ENCODE assay signal across 1 cellular context in the genomic region with DNA sequence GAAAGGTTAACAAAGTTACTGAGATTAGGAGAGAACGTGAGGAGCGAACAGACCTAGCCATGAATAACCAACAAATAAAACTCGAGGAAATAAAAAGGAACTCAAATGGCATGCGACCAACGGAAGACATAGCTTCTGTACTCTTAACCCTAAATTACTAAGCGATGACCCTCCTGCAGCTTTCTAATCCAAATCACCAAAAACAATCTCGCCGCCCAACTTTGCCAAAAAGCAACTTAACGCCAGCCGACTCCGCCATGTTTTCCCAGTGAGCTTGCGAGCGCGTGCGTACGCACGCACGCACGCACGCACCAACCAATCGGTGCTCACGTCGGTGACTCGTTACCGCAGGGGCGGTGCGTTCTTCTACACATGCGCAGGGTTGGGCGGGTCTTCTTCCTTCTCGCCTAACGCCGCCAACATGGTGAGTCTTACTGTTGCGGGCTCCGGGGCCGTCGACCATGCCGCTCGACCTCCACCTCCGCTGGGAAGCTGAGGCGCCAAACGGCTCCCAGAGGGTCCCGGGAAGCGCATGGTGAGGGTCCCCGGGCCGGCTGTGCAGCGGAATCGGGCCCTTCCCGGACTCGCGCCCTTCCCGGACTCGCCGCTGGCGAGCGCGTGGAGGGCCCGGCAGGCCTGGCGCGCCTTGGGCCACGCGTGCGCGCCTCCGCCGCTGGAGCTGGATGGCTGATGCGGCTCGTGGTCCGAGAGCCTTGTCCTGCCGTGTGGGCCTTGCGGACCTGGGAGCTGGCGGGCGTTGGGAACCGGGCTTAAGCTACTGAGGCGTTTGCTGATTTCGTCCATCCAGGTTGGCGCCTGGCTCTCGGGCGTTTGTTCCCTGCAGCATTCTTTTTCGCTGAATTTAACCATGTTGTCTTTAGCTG.
A peak's percentile ranks its signal among the peaks of the same experiment; 100 is the strongest.
TF ChIP-seq lines count a peak whose summit lies in the region.

A gene (plus strand): TSS at position 400 of the 884 bp plus-strand sequence. CDS start 133 bp downstream, at position 533.

TF ChIP-seq in HepG2, 621 proteins besides CTCF, POLR2A, EP300 and RAD21 (continued from another document and continues in another):
- TF ChIP-seq ZNF83 (CRISPR knock-in tag; IDR thresholded peaks at IDR 0.05; ENCODE audit: borderline replicate concordance): peak; percentile 68; the same call in 1 of the 2 replicates
- TF ChIP-seq ZMYM4 (CRISPR knock-in tag; IDR thresholded peaks at IDR 0.05): peak; percentile 80
- no peak for TF ChIP-seq ZMYM2 (CRISPR knock-in tag; IDR thresholded peaks at IDR 0.05)
- no peak; the same call in 1 of the 2 replicates for TF ChIP-seq ZNF446 (CRISPR knock-in tag; IDR thresholded peaks at IDR 0.05)
- no peak for TF ChIP-seq ZFP36L2 (CRISPR knock-in tag; IDR thresholded peaks at IDR 0.05)
- TF ChIP-seq ZBTB7A (CRISPR knock-in tag; IDR thresholded peaks at IDR 0.05): peak; percentile 44; the same call in 1 of the 2 replicates
- peak; percentile 78 for TF ChIP-seq ZNF234 (CRISPR knock-in tag; conservative IDR thresholded peaks at IDR 0.05)
- peak; percentile 96 for TF ChIP-seq GATAD1 (CRISPR knock-in tag; IDR thresholded peaks at IDR 0.05)
- peak; percentile 98 for TF ChIP-seq PHF8 (CRISPR knock-in tag; IDR thresholded peaks at IDR 0.05)
- no peak for TF ChIP-seq KAT2B (IDR thresholded peaks at IDR 0.05; ENCODE audit: borderline replicate concordance, low read depth, low read length)
- no peak for TF ChIP-seq ZNF251 (CRISPR knock-in tag; IDR thresholded peaks at IDR 0.05)
- TF ChIP-seq SAP130 (CRISPR knock-in tag; IDR thresholded peaks at IDR 0.05; ENCODE audit: low read depth): peak; percentile 93
- TF ChIP-seq ZNF607 (CRISPR knock-in tag; IDR thresholded peaks at IDR 0.05; ENCODE audit: borderline replicate concordance): peak; percentile 89
- TF ChIP-seq, protein P1, sequence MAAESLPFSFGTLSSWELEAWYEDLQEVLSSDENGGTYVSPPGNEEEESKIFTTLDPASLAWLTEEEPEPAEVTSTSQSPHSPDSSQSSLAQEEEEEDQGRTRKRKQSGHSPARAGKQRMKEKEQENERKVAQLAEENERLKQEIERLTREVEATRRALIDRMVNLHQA (CRISPR knock-in tag; IDR thresholded peaks at IDR 0.05): no peak
- TF ChIP-seq, protein P2, sequence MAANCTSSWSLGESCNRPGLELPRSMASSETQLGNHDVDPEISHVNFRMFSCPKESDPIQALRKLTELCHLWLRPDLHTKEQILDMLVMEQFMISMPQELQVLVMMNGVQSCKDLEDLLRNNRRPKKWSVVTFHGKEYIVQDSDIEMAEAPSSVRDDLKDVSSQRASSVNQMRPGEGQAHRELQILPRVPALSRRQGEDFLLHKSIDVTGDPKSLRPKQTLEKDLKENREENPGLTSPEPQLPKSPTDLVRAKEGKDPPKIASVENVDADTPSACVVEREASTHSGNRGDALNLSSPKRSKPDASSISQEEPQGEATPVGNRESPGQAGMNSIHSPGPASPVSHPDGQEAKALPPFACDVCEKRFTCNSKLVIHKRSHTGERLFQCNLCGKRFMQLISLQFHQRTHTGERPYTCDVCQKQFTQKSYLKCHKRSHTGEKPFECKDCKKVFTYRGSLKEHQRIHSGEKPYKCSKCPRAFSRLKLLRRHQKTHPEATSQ (CRISPR knock-in tag; IDR thresholded peaks at IDR 0.05; ENCODE audit: borderline replicate concordance): no peak; the same call in 1 of the 2 replicates
- TF ChIP-seq KLF13 (CRISPR knock-in tag; IDR thresholded peaks at IDR 0.05): no peak
- TF ChIP-seq POGZ (CRISPR knock-in tag; IDR thresholded peaks at IDR 0.05): peak; percentile 69; the same call in 1 of the 2 replicates
- TF ChIP-seq SNAI1 (CRISPR knock-in tag; IDR thresholded peaks at IDR 0.05; ENCODE audit: borderline replicate concordance): no peak
- TF ChIP-seq ZNF326 (CRISPR knock-in tag; IDR thresholded peaks at IDR 0.05; ENCODE audit: borderline replicate concordance): no peak
- peak; percentile 73; the same call in 1 of the 2 replicates for TF ChIP-seq SIN3B (IDR thresholded peaks at IDR 0.05; ENCODE audit: low read length)
- TF ChIP-seq ZNF75D (CRISPR knock-in tag; IDR thresholded peaks at IDR 0.05; ENCODE audit: borderline replicate concordance): no peak
- peak; percentile 83; the same call in 1 of the 2 replicates for TF ChIP-seq SIN3A (IDR thresholded peaks at IDR 0.05; ENCODE audit: borderline replicate concordance, low read depth, low read length)
- no peak for TF ChIP-seq SKI (IDR thresholded peaks at IDR 0.05; ENCODE audit: partially characterized antibody)
- no peak for TF ChIP-seq NFRKB (IDR thresholded peaks at IDR 0.05)
- no peak for TF ChIP-seq NCOA5 (CRISPR knock-in tag; IDR thresholded peaks at IDR 0.05)
- no peak for TF ChIP-seq JUN (CRISPR knock-in tag; IDR thresholded peaks at IDR 0.05)
- no peak for TF ChIP-seq FOXP1 (IDR thresholded peaks at IDR 0.05)
- TF ChIP-seq FOXP1 (CRISPR knock-in tag; IDR thresholded peaks at IDR 0.05): no peak
- TF ChIP-seq, protein P3, sequence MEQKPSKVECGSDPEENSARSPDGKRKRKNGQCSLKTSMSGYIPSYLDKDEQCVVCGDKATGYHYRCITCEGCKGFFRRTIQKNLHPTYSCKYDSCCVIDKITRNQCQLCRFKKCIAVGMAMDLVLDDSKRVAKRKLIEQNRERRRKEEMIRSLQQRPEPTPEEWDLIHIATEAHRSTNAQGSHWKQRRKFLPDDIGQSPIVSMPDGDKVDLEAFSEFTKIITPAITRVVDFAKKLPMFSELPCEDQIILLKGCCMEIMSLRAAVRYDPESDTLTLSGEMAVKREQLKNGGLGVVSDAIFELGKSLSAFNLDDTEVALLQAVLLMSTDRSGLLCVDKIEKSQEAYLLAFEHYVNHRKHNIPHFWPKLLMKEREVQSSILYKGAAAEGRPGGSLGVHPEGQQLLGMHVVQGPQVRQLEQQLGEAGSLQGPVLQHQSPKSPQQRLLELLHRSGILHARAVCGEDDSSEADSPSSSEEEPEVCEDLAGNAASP (CRISPR knock-in tag; IDR thresholded peaks at IDR 0.05; ENCODE audit: borderline replicate concordance): peak; percentile 46; the same call in 1 of the 2 replicates
- TF ChIP-seq NR2F1 (CRISPR knock-in tag; IDR thresholded peaks at IDR 0.05): no peak
- TF ChIP-seq ZNF816 (CRISPR knock-in tag; IDR thresholded peaks at IDR 0.05; ENCODE audit: borderline replicate concordance): peak; percentile 81; the same call in 1 of the 2 replicates
- TF ChIP-seq MAFK (conservative IDR thresholded peaks at IDR 0.05 in 1 of 2, IDR thresholded peaks at IDR 0.05 in 1 of 2; ENCODE audit: low read length in 2 of 2): no peak
- no peak for TF ChIP-seq HOXA7 (CRISPR knock-in tag; IDR thresholded peaks at IDR 0.05)
- no peak for TF ChIP-seq SRSF4 (IDR thresholded peaks at IDR 0.05; ENCODE audit: low read depth, low read length, poor library complexity, severe bottlenecking)
- TF ChIP-seq ZNF274 (CRISPR knock-in tag; IDR thresholded peaks at IDR 0.05): peak; percentile 73
- TF ChIP-seq, protein P4, sequence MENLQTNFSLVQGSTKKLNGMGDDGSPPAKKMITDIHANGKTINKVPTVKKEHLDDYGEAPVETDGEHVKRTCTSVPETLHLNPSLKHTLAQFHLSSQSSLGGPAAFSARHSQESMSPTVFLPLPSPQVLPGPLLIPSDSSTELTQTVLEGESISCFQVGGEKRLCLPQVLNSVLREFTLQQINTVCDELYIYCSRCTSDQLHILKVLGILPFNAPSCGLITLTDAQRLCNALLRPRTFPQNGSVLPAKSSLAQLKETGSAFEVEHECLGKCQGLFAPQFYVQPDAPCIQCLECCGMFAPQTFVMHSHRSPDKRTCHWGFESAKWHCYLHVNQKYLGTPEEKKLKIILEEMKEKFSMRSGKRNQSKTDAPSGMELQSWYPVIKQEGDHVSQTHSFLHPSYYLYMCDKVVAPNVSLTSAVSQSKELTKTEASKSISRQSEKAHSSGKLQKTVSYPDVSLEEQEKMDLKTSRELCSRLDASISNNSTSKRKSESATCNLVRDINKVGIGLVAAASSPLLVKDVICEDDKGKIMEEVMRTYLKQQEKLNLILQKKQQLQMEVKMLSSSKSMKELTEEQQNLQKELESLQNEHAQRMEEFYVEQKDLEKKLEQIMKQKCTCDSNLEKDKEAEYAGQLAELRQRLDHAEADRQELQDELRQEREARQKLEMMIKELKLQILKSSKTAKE (CRISPR knock-in tag; IDR thresholded peaks at IDR 0.05; ENCODE audit: borderline replicate concordance): 0 out of 2 replicates have a peak, but pooled peaks have one; percentile 50
- no peak for TF ChIP-seq ZNF460 (CRISPR knock-in tag; IDR thresholded peaks at IDR 0.05; ENCODE audit: borderline replicate concordance)
- peak; percentile 37 for TF ChIP-seq HCFC1 (IDR thresholded peaks at IDR 0.05; ENCODE audit: low read depth, low read length)
- TF ChIP-seq, protein P5, sequence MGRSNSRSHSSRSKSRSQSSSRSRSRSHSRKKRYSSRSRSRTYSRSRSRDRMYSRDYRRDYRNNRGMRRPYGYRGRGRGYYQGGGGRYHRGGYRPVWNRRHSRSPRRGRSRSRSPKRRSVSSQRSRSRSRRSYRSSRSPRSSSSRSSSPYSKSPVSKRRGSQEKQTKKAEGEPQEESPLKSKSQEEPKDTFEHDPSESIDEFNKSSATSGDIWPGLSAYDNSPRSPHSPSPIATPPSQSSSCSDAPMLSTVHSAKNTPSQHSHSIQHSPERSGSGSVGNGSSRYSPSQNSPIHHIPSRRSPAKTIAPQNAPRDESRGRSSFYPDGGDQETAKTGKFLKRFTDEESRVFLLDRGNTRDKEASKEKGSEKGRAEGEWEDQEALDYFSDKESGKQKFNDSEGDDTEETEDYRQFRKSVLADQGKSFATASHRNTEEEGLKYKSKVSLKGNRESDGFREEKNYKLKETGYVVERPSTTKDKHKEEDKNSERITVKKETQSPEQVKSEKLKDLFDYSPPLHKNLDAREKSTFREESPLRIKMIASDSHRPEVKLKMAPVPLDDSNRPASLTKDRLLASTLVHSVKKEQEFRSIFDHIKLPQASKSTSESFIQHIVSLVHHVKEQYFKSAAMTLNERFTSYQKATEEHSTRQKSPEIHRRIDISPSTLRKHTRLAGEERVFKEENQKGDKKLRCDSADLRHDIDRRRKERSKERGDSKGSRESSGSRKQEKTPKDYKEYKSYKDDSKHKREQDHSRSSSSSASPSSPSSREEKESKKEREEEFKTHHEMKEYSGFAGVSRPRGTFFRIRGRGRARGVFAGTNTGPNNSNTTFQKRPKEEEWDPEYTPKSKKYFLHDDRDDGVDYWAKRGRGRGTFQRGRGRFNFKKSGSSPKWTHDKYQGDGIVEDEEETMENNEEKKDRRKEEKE (IDR thresholded peaks at IDR 0.05): no peak
- TF ChIP-seq, protein P6, sequence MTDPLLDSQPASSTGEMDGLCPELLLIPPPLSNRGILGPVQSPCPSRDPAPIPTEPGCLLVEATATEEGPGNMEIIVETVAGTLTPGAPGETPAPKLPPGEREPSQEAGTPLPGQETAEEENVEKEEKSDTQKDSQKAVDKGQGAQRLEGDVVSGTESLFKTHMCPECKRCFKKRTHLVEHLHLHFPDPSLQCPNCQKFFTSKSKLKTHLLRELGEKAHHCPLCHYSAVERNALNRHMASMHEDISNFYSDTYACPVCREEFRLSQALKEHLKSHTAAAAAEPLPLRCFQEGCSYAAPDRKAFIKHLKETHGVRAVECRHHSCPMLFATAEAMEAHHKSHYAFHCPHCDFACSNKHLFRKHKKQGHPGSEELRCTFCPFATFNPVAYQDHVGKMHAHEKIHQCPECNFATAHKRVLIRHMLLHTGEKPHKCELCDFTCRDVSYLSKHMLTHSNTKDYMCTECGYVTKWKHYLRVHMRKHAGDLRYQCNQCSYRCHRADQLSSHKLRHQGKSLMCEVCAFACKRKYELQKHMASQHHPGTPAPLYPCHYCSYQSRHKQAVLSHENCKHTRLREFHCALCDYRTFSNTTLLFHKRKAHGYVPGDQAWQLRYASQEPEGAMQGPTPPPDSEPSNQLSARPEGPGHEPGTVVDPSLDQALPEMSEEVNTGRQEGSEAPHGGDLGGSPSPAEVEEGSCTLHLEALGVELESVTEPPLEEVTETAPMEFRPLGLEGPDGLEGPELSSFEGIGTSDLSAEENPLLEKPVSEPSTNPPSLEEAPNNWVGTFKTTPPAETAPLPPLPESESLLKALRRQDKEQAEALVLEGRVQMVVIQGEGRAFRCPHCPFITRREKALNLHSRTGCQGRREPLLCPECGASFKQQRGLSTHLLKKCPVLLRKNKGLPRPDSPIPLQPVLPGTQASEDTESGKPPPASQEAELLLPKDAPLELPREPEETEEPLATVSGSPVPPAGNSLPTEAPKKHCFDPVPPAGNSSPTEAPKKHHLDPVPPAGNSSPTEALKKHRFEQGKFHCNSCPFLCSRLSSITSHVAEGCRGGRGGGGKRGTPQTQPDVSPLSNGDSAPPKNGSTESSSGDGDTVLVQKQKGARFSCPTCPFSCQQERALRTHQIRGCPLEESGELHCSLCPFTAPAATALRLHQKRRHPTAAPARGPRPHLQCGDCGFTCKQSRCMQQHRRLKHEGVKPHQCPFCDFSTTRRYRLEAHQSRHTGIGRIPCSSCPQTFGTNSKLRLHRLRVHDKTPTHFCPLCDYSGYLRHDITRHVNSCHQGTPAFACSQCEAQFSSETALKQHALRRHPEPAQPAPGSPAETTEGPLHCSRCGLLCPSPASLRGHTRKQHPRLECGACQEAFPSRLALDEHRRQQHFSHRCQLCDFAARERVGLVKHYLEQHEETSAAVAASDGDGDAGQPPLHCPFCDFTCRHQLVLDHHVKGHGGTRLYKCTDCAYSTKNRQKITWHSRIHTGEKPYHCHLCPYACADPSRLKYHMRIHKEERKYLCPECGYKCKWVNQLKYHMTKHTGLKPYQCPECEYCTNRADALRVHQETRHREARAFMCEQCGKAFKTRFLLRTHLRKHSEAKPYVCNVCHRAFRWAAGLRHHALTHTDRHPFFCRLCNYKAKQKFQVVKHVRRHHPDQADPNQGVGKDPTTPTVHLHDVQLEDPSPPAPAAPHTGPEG (CRISPR knock-in tag; IDR thresholded peaks at IDR 0.05): no peak
- no peak for TF ChIP-seq HNF4G (IDR thresholded peaks at IDR 0.05; ENCODE audit: borderline replicate concordance, low read depth, low read length)
- TF ChIP-seq HNF4G (CRISPR knock-in tag; IDR thresholded peaks at IDR 0.05; ENCODE audit: borderline replicate concordance, low read depth): peak; percentile 49; the same call in 1 of the 2 replicates
- peak; percentile 22; the same call in 1 of the 2 replicates for TF ChIP-seq ZFP90 (CRISPR knock-in tag; IDR thresholded peaks at IDR 0.05; ENCODE audit: borderline replicate concordance)
- 0 out of 2 replicates have a peak, but pooled peaks have one; percentile 36 for TF ChIP-seq ZFYVE20 (CRISPR knock-in tag; IDR thresholded peaks at IDR 0.05; ENCODE audit: borderline replicate concordance, low read depth)
- TF ChIP-seq, protein P7, sequence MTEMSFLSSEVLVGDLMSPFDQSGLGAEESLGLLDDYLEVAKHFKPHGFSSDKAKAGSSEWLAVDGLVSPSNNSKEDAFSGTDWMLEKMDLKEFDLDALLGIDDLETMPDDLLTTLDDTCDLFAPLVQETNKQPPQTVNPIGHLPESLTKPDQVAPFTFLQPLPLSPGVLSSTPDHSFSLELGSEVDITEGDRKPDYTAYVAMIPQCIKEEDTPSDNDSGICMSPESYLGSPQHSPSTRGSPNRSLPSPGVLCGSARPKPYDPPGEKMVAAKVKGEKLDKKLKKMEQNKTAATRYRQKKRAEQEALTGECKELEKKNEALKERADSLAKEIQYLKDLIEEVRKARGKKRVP (CRISPR knock-in tag; IDR thresholded peaks at IDR 0.05): peak in 1 of 2 experiments; percentile 60; a peak in 1 of 4 replicates
- TF ChIP-seq ZNF138 (CRISPR knock-in tag; IDR thresholded peaks at IDR 0.05; ENCODE audit: low read depth): 0 out of 2 replicates have a peak, but pooled peaks have one; percentile 30
